ENCODE assay signal across 21 cellular contexts in the genomic region with DNA sequence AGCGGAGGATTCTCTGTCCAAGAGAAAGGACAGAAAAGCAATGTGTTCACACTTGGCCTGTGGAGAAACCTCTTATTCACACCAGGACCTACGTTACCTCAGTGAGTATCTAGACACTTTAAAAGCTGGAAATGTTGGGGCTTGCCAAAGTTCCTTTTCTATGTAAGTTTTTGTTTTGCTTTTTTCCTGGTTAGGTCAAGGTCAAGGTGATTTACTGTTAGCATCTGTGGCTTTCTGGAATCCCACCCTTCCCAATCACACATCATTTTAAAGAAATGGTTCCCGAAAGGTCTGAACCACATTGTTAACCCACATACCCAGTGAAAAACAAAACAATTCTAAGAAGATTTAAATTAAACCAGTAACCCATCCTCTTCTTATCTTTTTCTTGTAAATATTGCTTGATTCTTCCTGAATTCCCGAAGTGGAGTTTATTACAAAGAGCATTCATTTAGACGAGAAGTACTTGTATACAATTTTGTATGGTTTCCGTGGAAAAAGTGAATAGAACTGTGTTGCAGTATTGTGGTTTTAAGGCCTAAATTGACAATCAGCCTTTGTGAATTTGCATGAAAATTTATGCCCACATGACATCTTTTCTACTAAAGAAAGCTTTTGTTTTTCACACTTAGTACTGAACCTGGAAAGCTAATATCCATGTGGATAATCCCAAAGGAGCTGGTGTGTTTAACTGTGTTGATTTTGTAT.
"Had no signal": no experiment of that assay in that cellular context is flagged by ENCODE, and none has a peak within 500 bp of the region (broad histone marks: within the 10 kb centered on the region; RNA-seq: fewer than 3 reads in every experiment).

No MANE protein-coding gene starts in this region.

- H3K36me3 Mint-ChIP-seq: activated naive CD8-positive, alpha-beta T cell treated with anti-CD3 and anti-CD28 coated beads for 36 hours; natural killer cell had no signal

- H3K4me1 Mint-ChIP-seq: activated naive CD8-positive, alpha-beta T cell treated with anti-CD3 and anti-CD28 coated beads for 36 hours; natural killer cell; T-helper 17 cell had no signal

- H3K9me3 Mint-ChIP-seq: stimulated activated naive CD8-positive, alpha-beta T cell treated with anti-CD3 and anti-CD28 coated beads, Interleukin-15, Interleukin-2, amounts not matched to agents 100 ng/mL and 50 ng/mL, for 24 hours had no signal

- H3K27ac Mint-ChIP-seq: activated naive CD8-positive, alpha-beta T cell treated with anti-CD3 and anti-CD28 coated beads for 36 hours; natural killer cell; stimulated activated naive CD8-positive, alpha-beta T cell treated with anti-CD3 and anti-CD28 coated beads, Interleukin-15, Interleukin-2, amounts not matched to agents 100 ng/mL and 50 ng/mL, for 24 hours; T-helper 17 cell had no signal

- H3K27me3 Mint-ChIP-seq: activated naive CD8-positive, alpha-beta T cell treated with anti-CD3 and anti-CD28 coated beads for 36 hours; stimulated activated naive CD8-positive, alpha-beta T cell treated with anti-CD3 and anti-CD28 coated beads, Interleukin-15, Interleukin-2, amounts not matched to agents 100 ng/mL and 50 ng/mL, for 24 hours; T-helper 17 cell had no signal

- H3K4me3 ChIP-seq: body of pancreas, left ventricle myocardium inferior, pancreas, thyroid gland had no signal

- H3K4me3 Mint-ChIP-seq: activated naive CD8-positive, alpha-beta T cell treated with anti-CD3 and anti-CD28 coated beads for 36 hours; natural killer cell; stimulated activated naive CD8-positive, alpha-beta T cell treated with anti-CD3 and anti-CD28 coated beads, Interleukin-15, Interleukin-2, amounts not matched to agents 100 ng/mL and 50 ng/mL, for 24 hours; T-helper 17 cell had no signal

- FAIRE-seq: pancreas had no signal

- ATAC-seq: body of pancreas, foreskin keratinocyte, natural killer cell, pancreas, right cardiac atrium, T-helper 17 cell had no signal

- DNase-seq: activated CD4-positive, alpha-beta T cell treated with anti-CD3 and anti-CD28 coated beads for 4 hours; activated CD4-positive, alpha-beta T cell treated with anti-CD3 and anti-CD28 coated beads, Interleukin-2, amount 50 U/mL, for 48 hours; activated CD4-positive, CD25-positive, alpha-beta regulatory T cell; activated CD8-positive, alpha-beta memory T cell treated with anti-CD3 and anti-CD28 coated beads, Interleukin-2, amount 50 U/mL, for 48 hours; activated naive CD4-positive, alpha-beta T cell treated with Interleukin-2 at 50 U/mL for 16 hours; activated naive CD8-positive, alpha-beta T cell treated with anti-CD3 and anti-CD28 coated beads for 36 hours; activated T-cell treated with anti-CD3 and anti-CD28 coated beads, Interleukin-2, amount 50 U/mL, for 48 hours; amniotic stem cell; body of pancreas; erythroblast; foreskin keratinocyte; left ventricle myocardium inferior; midbrain; natural killer cell; pancreas; right cardiac atrium; stimulated activated CD4-positive, alpha-beta T cell treated with anti-CD3 and anti-CD28 coated beads, Interleukin-12 subunit alpha, Interleukin-12 subunit beta, amount 100 ng/mL, for 4 hours; substantia nigra; T-helper 17 cell; thyroid gland had no signal
